Comparison of ENCODE assay signal across 30 cellular contexts in genomic region chr19:4121815-4122214, GRCh38. TPM values are rescaled to one million over a fixed set of nuclear protein-coding genes. Genes with fewer than 3 reads are reported as not detected.
DNase-seq lines count a peak whose midpoint lies in the region; ATAC-seq, FAIRE-seq and TF ChIP-seq lines count a peak whose summit lies in the region.
"Had no signal": no experiment of that assay in that cellular context is flagged by ENCODE, and none has a peak within 500 bp of the region (broad histone marks: within the 10 kb centered on the region; RNA-seq: fewer than 3 reads in every experiment).

No MANE protein-coding gene starts in this region.

- H3K4me3 Mint-ChIP-seq in astrocyte (ENCODE audit: unreplicated experiment) (peak overlapping the region; percentile 62), memory B cell (peak overlapping the region; percentile 6)

- H3K4me3 ChIP-seq in astrocyte (ENCODE audit: insufficient read depth, low read depth, low read length) (no peak overlapping the region), vagina (no peak overlapping the region), SJCRH30 (no peak overlapping the region)

- H3K9me3 Mint-ChIP-seq in astrocyte (ENCODE audit: unreplicated experiment), result no peaks in the 10 kb centered on the region
- H3K9me3 Mint-ChIP-seq in memory B cell, result no peaks in the 10 kb centered on the region
- H3K9me3 Mint-ChIP-seq: type B pancreatic cell had no signal

- H3K27ac ChIP-seq in astrocyte (ENCODE audit: low read depth, low read length) (no peak overlapping the region), vagina (peak overlapping the region; percentile 81), SJCRH30 (no peak overlapping the region)
- H3K27ac ChIP-seq: colonic mucosa, left lung had no signal

- H3K36me3 ChIP-seq in astrocyte (ENCODE audit: insufficient read depth, low read length), result peaks cover 4% of the 10 kb centered on the region
- peaks cover 0 to 9% of the 10 kb centered on the region in 2 donors for H3K36me3 ChIP-seq in vagina
- peaks cover 2% of the 10 kb centered on the region; the same call in 1 of the 2 replicates for H3K36me3 ChIP-seq in SJCRH30
- H3K36me3 ChIP-seq: colonic mucosa had no signal

- H3K27me3 ChIP-seq in astrocyte (ENCODE audit: insufficient read depth, low read length) (no peaks in the 10 kb centered on the region), vagina (no peaks in the 10 kb centered on the region), SJCRH30 (no peaks in the 10 kb centered on the region)
- H3K27me3 ChIP-seq: BLaER1 treated with 17β-estradiol and CSF1 and Interleukin-3, amounts not matched to agents 10 nM and 100 nM; colonic mucosa; left lung had no signal

- TF ChIP-seq POLR2A in vagina (IDR thresholded peaks at IDR 0.05), result no peak

- H3K27me3 Mint-ChIP-seq in astrocyte (ENCODE audit: low read depth, unreplicated experiment) (no peaks in the 10 kb centered on the region), memory B cell (no peaks in the 10 kb centered on the region)
- H3K27me3 Mint-ChIP-seq: activated CD4-positive, alpha-beta T cell treated with anti-CD3 and anti-CD28 coated beads for 36 hours; type B pancreatic cell had no signal

- H3K9ac ChIP-seq in astrocyte (ENCODE audit: low read length), result no peak overlapping the region

- no peaks in the 10 kb centered on the region for H3K9me3 ChIP-seq in astrocyte (ENCODE audit: insufficient read depth, low read depth, low read length)
- H3K9me3 ChIP-seq in vagina, result no peaks in the 10 kb centered on the region
- H3K9me3 ChIP-seq in SJCRH30 (replicated peaks), result no peaks in the 10 kb centered on the region
- H3K9me3 ChIP-seq: BLaER1 treated with 17β-estradiol and CSF1 and Interleukin-3, amounts not matched to agents 10 nM and 100 nM; colonic mucosa; left lung had no signal

- intact Hi-C loops in Right ventricle myocardium inferior (cut with DNase I) (loop anchor here (5.0 to 10.0 kb wide), 3 partner anchors 55 to 137 kb away; partner anchors contain the start of genes ANKRD24, EEF2, SIRT6 and ZBTB7A), left ventricle myocardium superior (cut with micrococcal nuclease) (no loop called here), vagina (cut with DNase I) (no loop called here)

- no peak overlapping the region for H3K4me2 ChIP-seq in astrocyte (ENCODE audit: low read length)

- no peak overlapping the region for H2AFZ ChIP-seq in astrocyte (ENCODE audit: low read depth, low read length)

- H3K27ac Mint-ChIP-seq in astrocyte (ENCODE audit: unreplicated experiment) (no peak overlapping the region), memory B cell (peak overlapping the region; percentile 75)

- peaks cover 16% of the 10 kb centered on the region for H3K4me1 ChIP-seq in astrocyte (ENCODE audit: insufficient read depth, low read length)
- peaks cover 45% of the 10 kb centered on the region for H3K4me1 ChIP-seq in vagina
- H3K4me1 ChIP-seq in SJCRH30, result no peaks in the 10 kb centered on the region; the same call in 1 of the 2 replicates

- H3K4me1 Mint-ChIP-seq in astrocyte (ENCODE audit: low read depth, unreplicated experiment) (peaks cover 10% of the 10 kb centered on the region), memory B cell (peaks cover 26% of the 10 kb centered on the region)

- peaks cover 60% of the 10 kb centered on the region for H3K79me2 ChIP-seq in astrocyte (ENCODE audit: insufficient read depth, low read length)

- peaks cover 58% of the 10 kb centered on the region for H4K20me1 ChIP-seq in astrocyte (ENCODE audit: insufficient read depth, low read length)

- FAIRE-seq in astrocyte (lab: Jason Lieb, UNC), result no peak

- DNase-seq in Right ventricle myocardium inferior (ENCODE audit: missing footprints), result peak; percentile 9
- DNase-seq in left ventricle myocardium superior, result no peak
- no peak for DNase-seq in astrocyte (ENCODE audit: low read depth)
- no peak for DNase-seq in memory B cell (ENCODE audit: low spot score in 2 of 2)
- DNase-seq in vagina (ENCODE audit: extremely low spot score in 2 of 2), result no peak
- DNase-seq in SJCRH30, result no peak
- DNase-seq in NCI-H2171 (lab: John Stamatoyannopoulos, UW), result no peak
- DNase-seq: activated CD4-positive, alpha-beta T cell treated with anti-CD3 and anti-CD28 coated beads for 36 hours; activated naive CD4-positive, alpha-beta T cell treated with anti-CD3 and anti-CD28 coated beads, Interleukin-2, amount 50 U/mL, for 16 hours; colonic mucosa; COR-L47; effector memory CD4-positive, alpha-beta T cell; erythroblast; islet precursor cell; Karpas-422; left lung; NCI-H146; NCI-H2107; NCI-H446; NCI-H748 treated with DMSO at 0.1 percent for 48 hours; nucleus accumbens; SHP77; stimulated activated naive CD4-positive, alpha-beta T cell; T-helper 9 cell had no signal

- H3K36me3 Mint-ChIP-seq in astrocyte (ENCODE audit: low read depth, unreplicated experiment) (peaks cover 2% of the 10 kb centered on the region), memory B cell (peaks cover 11% of the 10 kb centered on the region)
- H3K36me3 Mint-ChIP-seq: type B pancreatic cell had no signal

- ATAC-seq in Right ventricle myocardium inferior (no peak), left ventricle myocardium superior (no peak), memory B cell (ENCODE audit: low read depth) (no peak)
- ATAC-seq: activated CD4-positive, alpha-beta T cell treated with anti-CD3 and anti-CD28 coated beads for 36 hours; left lung; Panc1 had no signal

- TF ChIP-seq CTCF in astrocyte (IDR thresholded peaks at IDR 0.05; ENCODE audit: insufficient read depth, low read depth, low read length) (no peak), vagina (IDR thresholded peaks at IDR 0.05) (no peak)

RNA-seq across cellular contexts. Expression of gene MAP2K2, which starts 2.1 kb away (rescaled TPM):
- total RNA-seq in Right ventricle myocardium inferior (138 TPM), left ventricle myocardium superior (148 TPM), astrocyte (184 and 190 TPM in 2 replicates), vagina (104 TPM)
- 118 and 122 TPM in 2 replicates for total RNA-seq in SJCRH30 (2014; rRNA removed; shearing (Covaris generic))

RNA-seq across cellular contexts. Expression of gene CREB3L3, which starts 31.6 kb away (rescaled TPM):
- total RNA-seq in Right ventricle myocardium inferior (not detected), left ventricle myocardium superior (not detected), astrocyte (not detected in 2 replicates), vagina (not detected)
- not detected in 2 replicates for total RNA-seq in SJCRH30 (2014; rRNA removed; shearing (Covaris generic))
- total RNA-seq: activated CD4-positive, alpha-beta T cell treated with anti-CD3 and anti-CD28 coated beads for 36 hours; G401; H7; left lung; renal cortical epithelial cell had no signal

RNA-seq across cellular contexts. Expression of gene ZBTB7A, which starts 55.1 kb away (rescaled TPM):
- 30.8 TPM for total RNA-seq in Right ventricle myocardium inferior
- 35.2 TPM for total RNA-seq in left ventricle myocardium superior
- total RNA-seq in astrocyte, result 24.3 and 26.9 TPM in 2 replicates
- total RNA-seq in vagina, result 60.6 TPM
- total RNA-seq in SJCRH30 (2014; rRNA removed; shearing (Covaris generic)), result 8.2 and 8.6 TPM in 2 replicates
